In the genomic region with DNA sequence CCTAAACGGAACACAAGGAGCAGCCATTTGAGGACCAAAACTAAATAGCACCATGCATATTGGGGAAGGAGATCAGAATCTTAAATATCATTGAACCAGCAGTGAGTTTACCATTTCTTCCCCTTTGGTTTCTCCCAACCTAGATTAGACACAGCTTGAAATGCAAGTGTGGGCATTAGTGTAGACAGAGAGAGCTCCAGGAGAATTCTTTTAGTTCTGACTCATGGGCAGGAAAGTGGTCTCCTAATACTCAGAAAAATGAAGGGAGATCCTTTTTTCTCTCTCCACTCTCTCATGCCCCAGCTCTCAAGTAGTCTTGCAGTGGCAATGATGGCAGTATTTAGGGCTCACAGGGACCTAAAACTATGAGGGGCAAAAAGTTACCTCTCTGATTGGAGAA, we compare ENCODE assay signal across 23 cellular contexts.
"Had no signal": no experiment of that assay in that cellular context is flagged by ENCODE, and none has a peak within 500 bp of the region (broad histone marks: within the 10 kb centered on the region; RNA-seq: fewer than 3 reads in every experiment).

No MANE protein-coding gene starts in this region.

- H3K36me3 ChIP-seq: ascending aorta, gastrocnemius medialis, heart right ventricle, neural progenitor cell, right atrium auricular region, tibial artery had no signal

- H3K9ac ChIP-seq: neural progenitor cell had no signal

- FAIRE-seq: urothelium cell line had no signal

- H3K27ac Mint-ChIP-seq: activated T-helper 17 cell treated with anti-CD3 and anti-CD28 coated beads, Interleukin-2, amount 50 U/mL, for 72 hours; immature natural killer cell; naive B cell; neural progenitor cell; progenitor cell of endocrine pancreas had no signal

- H2AFZ ChIP-seq: neural progenitor cell had no signal

- H3K4me2 ChIP-seq: neural progenitor cell had no signal

- H3K9me3 ChIP-seq: ascending aorta, gastrocnemius medialis, mucosa of descending colon, right atrium auricular region, tibial artery had no signal

- DNase-seq: activated CD4-positive, alpha-beta T cell treated with anti-CD3 and anti-CD28 coated beads, Interleukin-2, amount 50 U/mL, for 4 hours; activated CD4-positive, CD25-positive, alpha-beta regulatory T cell treated with anti-CD3 and anti-CD28 coated beads, Interleukin-2, amount 50 U/mL, for 72 hours; activated naive CD4-positive, alpha-beta T cell; activated T-cell treated with anti-CD3 and anti-CD28 coated beads for 4 hours; erythroblast; gastrocnemius medialis; heart right ventricle; immature natural killer cell; mesenchymal stem cell; mucosa of descending colon; naive B cell; stimulated activated CD4-positive, alpha-beta T cell treated with anti-CD3 and anti-CD28 coated beads, Interleukin-2, amount 100 ng/mL, for 24 hours; stimulated activated naive CD8-positive, alpha-beta T cell treated with anti-CD3 and anti-CD28 coated beads, Interleukin-15, Interleukin-2, amounts not matched to agents 100 U/mL and 50 U/mL, for 24 hours; substantia nigra; T-helper 2 cell; tibial artery had no signal

- H3K9me3 Mint-ChIP-seq: activated T-helper 17 cell treated with anti-CD3 and anti-CD28 coated beads, Interleukin-2, amount 50 U/mL, for 72 hours; neural progenitor cell had no signal

- H3K27ac ChIP-seq: ascending aorta, gastrocnemius medialis, heart right ventricle, neural progenitor cell, right atrium auricular region, tibial artery, VCaP had no signal

- H3K4me3 Mint-ChIP-seq: activated T-helper 17 cell treated with anti-CD3 and anti-CD28 coated beads, Interleukin-2, amount 50 U/mL, for 72 hours; immature natural killer cell; naive B cell; neural progenitor cell had no signal

- H3K4me3 ChIP-seq: ascending aorta, gastrocnemius medialis, heart right ventricle, mucosa of descending colon, neural progenitor cell, right atrium auricular region, tibial artery had no signal

- H3K27me3 Mint-ChIP-seq: activated T-helper 17 cell treated with anti-CD3 and anti-CD28 coated beads, Interleukin-2, amount 50 U/mL, for 72 hours had no signal

- H3K4me1 ChIP-seq: ascending aorta, gastrocnemius medialis, neural progenitor cell, right atrium auricular region, tibial artery had no signal

- H3K4me1 Mint-ChIP-seq: immature natural killer cell, naive B cell, neural progenitor cell had no signal

- H3K36me3 Mint-ChIP-seq: immature natural killer cell, naive B cell, neural progenitor cell had no signal

- ATAC-seq: activated T-helper 17 cell treated with anti-CD3 and anti-CD28 coated beads, Interleukin-2, amount 50 U/mL, for 72 hours; gastrocnemius medialis; heart right ventricle; mucosa of descending colon; stimulated activated naive CD8-positive, alpha-beta T cell treated with anti-CD3 and anti-CD28 coated beads, Interleukin-15, Interleukin-2, amounts not matched to agents 100 U/mL and 50 U/mL, for 24 hours had no signal

- H3K27me3 ChIP-seq: ascending aorta, gastrocnemius medialis, heart right ventricle, neural progenitor cell, right atrium auricular region, tibial artery had no signal
